In the genomic region with DNA sequence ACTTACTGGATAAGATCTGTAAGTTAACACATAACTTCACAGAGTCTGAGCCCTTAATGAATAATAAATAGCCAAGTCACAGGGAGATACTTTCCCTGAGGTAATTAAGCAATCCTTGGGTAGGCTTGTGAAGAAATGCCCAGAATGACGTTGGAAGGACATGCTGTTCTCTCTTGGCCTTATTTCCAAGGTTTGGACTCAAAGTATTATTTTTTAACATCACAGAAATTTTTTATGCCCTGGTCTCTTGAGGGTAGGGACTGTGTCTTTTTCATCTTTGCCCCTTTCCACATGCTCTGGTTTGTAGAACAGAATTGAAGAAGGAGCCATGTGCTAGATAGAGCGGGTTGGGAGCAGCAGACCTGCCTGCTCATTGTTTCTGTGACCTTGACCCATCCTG, we compare ENCODE assay signal across 13 cellular contexts. TPM values are rescaled to one million over a fixed set of nuclear protein-coding genes. Genes with fewer than 3 reads are reported as not detected.
"Had no signal": no experiment of that assay in that cellular context is flagged by ENCODE, and none has a peak within 500 bp of the region (broad histone marks: within the 10 kb centered on the region; RNA-seq: fewer than 3 reads in every experiment).

No MANE protein-coding gene starts in this region.

- H3K4me1 ChIP-seq: body of pancreas had no signal

- H3K4me3 ChIP-seq: adrenal gland, body of pancreas, skin epidermis had no signal

- H3K27me3 ChIP-seq: adrenal gland, body of pancreas had no signal

- ATAC-seq: body of pancreas had no signal

- H3K27ac ChIP-seq: body of pancreas, skin epidermis had no signal

- H3K9me3 ChIP-seq: adrenal gland, body of pancreas had no signal

- H3K36me3 ChIP-seq: adrenal gland had no signal

- DNase-seq: activated CD4-positive, alpha-beta T cell treated with anti-CD3 and anti-CD28 coated beads, Interleukin-2, amount 50 U/mL, for 1 hour; activated CD4-positive, CD25-positive, alpha-beta regulatory T cell; activated naive CD4-positive, alpha-beta T cell treated with anti-CD3 and anti-CD28 coated beads, Interleukin-2, amount 10 ng/mL, durations not matched to agents 7 days and 5 days; activated T-cell treated with anti-CD3 and anti-CD28 coated beads for 4 hours; body of pancreas; immature natural killer cell; trophoblast cell had no signal

RNA-seq across cellular contexts. Expression of gene PROK1, which starts 26.2 kb away (rescaled TPM):
- total RNA-seq: activated CD8-positive, alpha-beta memory T cell treated with anti-CD3 and anti-CD28 coated beads for 36 hours; activated T-helper 2 cell treated with anti-CD3 and anti-CD28 coated beads, Interferon-gamma antibody, Interleukin-2, Interleukin-4, amounts not matched to agents 10 μg/mL and 5 μg/mL and 100 μg/mL, durations not matched to agents 14 hours and 24 hours and 36 hours; endothelial cell of umbilical vein; osteoblast had no signal
